ENCODE assay signal across 22 cellular contexts in genomic region chr5:54656261-54656728, GRCh38.
DNase-seq lines count a peak whose midpoint lies in the region; ATAC-seq and TF ChIP-seq lines count a peak whose summit lies in the region.
"Had no signal": no experiment of that assay in that cellular context is flagged by ENCODE, and none has a peak within 500 bp of the region (broad histone marks: within the 10 kb centered on the region; RNA-seq: fewer than 3 reads in every experiment).

No MANE protein-coding gene starts in this region.

- H3K4me1 ChIP-seq in right atrium auricular region (peaks cover 0 to 25% of the 10 kb centered on the region in 2 donors), parathyroid adenoma (no peaks in the 10 kb centered on the region), aorta (ENCODE audit: control insufficient read depth in 1 of 2, insufficient read depth in 2 of 2, low read length in 2 of 2) (peaks cover 6 to 7% of the 10 kb centered on the region in 2 donors)
- H3K4me1 ChIP-seq: HAP-1 had no signal

- H3K27ac ChIP-seq in right atrium auricular region = peak overlapping the region in 1 of 2 donors; percentile 4
- H3K27ac ChIP-seq in parathyroid adenoma = no peak overlapping the region
- H3K27ac ChIP-seq in aorta (ENCODE audit: low read depth in 1 of 2, low read length in 2 of 2) = peak overlapping the region in 1 of 2 donors; percentile 70

- no peak for TF ChIP-seq CTCF in right atrium auricular region (IDR thresholded peaks at IDR 0.05)
- TF ChIP-seq CTCF in fibroblast of pulmonary artery (IDR thresholded peaks at IDR 0.05; ENCODE audit: low read length, missing control alignments) = no peak
- TF ChIP-seq CTCF in parathyroid adenoma (IDR thresholded peaks at IDR 0.05) = no peak

- intact Hi-C loops in Right ventricle myocardium superior (cut with DNase I) (loop anchor here (5.0 kb wide), 1 partner anchor 129 kb away; no protein-coding TSS in a partner anchor), aorta (cut with DNase I) (loop anchor here in 1 of 2 donors (5.0 kb wide), 1 partner anchor 46 kb away; no protein-coding TSS in a partner anchor)

- H3K9ac ChIP-seq in parathyroid adenoma = no peak overlapping the region

- no peaks in the 10 kb centered on the region for H3K36me3 ChIP-seq in right atrium auricular region
- H3K36me3 ChIP-seq in parathyroid adenoma (ENCODE audit: control insufficient read depth, insufficient read depth, low read length) = no peaks in the 10 kb centered on the region
- H3K36me3 ChIP-seq in aorta (ENCODE audit: control insufficient read depth in 1 of 2, insufficient read depth in 2 of 2, low read length in 1 of 2) = no peaks in the 10 kb centered on the region
- H3K36me3 ChIP-seq: HAP-1 had no signal

- peak overlapping the region; percentile 55 for H2AFZ ChIP-seq in parathyroid adenoma

- H3K79me2 ChIP-seq in parathyroid adenoma = no peaks in the 10 kb centered on the region

- peak; percentile 84 for ATAC-seq in Right ventricle myocardium superior (ENCODE audit: poor library complexity)
- ATAC-seq in aorta (ENCODE audit: low FRiP score) = peak; percentile 48
- no peak for ATAC-seq in GM18907 (IDR thresholded peaks at IDR 0.05; ENCODE audit: unreplicated experiment)
- no peak for ATAC-seq in GM19035 (IDR thresholded peaks at IDR 0.05; ENCODE audit: unreplicated experiment)
- ATAC-seq: activated T-cell treated with anti-CD3 and anti-CD28 coated beads, Interleukin-2, amount 50 U/mL, for 72 hours; left colon; natural killer cell treated with Interleukin-12 subunit alpha and Interleukin-12 subunit beta and Interleukin-15 and Interleukin-18, amount 100 ng/mL, for 72 hours; stimulated activated naive CD8-positive, alpha-beta T cell treated with anti-CD3 and anti-CD28 coated beads, Interleukin-15, amount 100 ng/mL, for 72 hours had no signal

- H3K4me3 ChIP-seq in right atrium auricular region (no peak overlapping the region), fibroblast of pulmonary artery (replicated peaks; ENCODE audit: low read depth, low read length) (no peak overlapping the region), parathyroid adenoma (ENCODE audit: low read depth, low read length) (no peak overlapping the region), aorta (ENCODE audit: low read length in 2 of 2) (no peak overlapping the region)
- H3K4me3 ChIP-seq: HAP-1, skin epidermis had no signal

- 8 to 10% methylated on average over 2 of the region's 2 CpGs for WGBS in aorta, 2 donors

- DNase-seq in Right ventricle myocardium superior = no peak
- DNase-seq in right atrium auricular region (ENCODE audit: low spot score) = no peak
- DNase-seq in fibroblast of pulmonary artery (ENCODE audit: low read depth) = peak; percentile 50
- DNase-seq in aorta = peak in 1 of 2 donors; percentile 64
- no peak for DNase-seq in Ammon's horn (ENCODE audit: low spot score)
- DNase-seq: activated T-cell treated with anti-CD3 and anti-CD28 coated beads, Interleukin-2, amount 50 U/mL, for 72 hours; Calu3; dermis blood vessel endothelial cell; EL; left colon; midbrain; NCI-H146; SHP77; stimulated activated CD4-positive, alpha-beta T cell treated with anti-CD3 and anti-CD28 coated beads, Interleukin-2, amount 100 ng/mL, for 48 hours; stimulated activated naive CD8-positive, alpha-beta T cell treated with anti-CD3 and anti-CD28 coated beads, Interleukin-15, amount 100 ng/mL, for 72 hours; SW 1271 had no signal

- no peaks in the 10 kb centered on the region for H3K9me3 ChIP-seq in right atrium auricular region
- peaks cover 3% of the 10 kb centered on the region for H3K9me3 ChIP-seq in parathyroid adenoma (ENCODE audit: control insufficient read depth, low read length)
- H3K9me3 ChIP-seq in aorta (ENCODE audit: control insufficient read depth, low read length) = no peaks in the 10 kb centered on the region
- H3K9me3 ChIP-seq: HAP-1 had no signal

- H3K4me2 ChIP-seq in parathyroid adenoma (ENCODE audit: low read length) = no peak overlapping the region

- no peaks in the 10 kb centered on the region for H3K27me3 ChIP-seq in right atrium auricular region
- no peaks in the 10 kb centered on the region for H3K27me3 ChIP-seq in parathyroid adenoma (ENCODE audit: control insufficient read depth, insufficient read depth, low read length)
- no peaks in the 10 kb centered on the region for H3K27me3 ChIP-seq in aorta (ENCODE audit: control insufficient read depth in 1 of 2, insufficient read depth in 2 of 2, low read length in 1 of 2)

Comparison
In these comparisons a context has a peak if more than half of its experiments do, and no peak if none do; other contexts are left out.
1. ATAC-seq: peak in Right ventricle myocardium superior (single experiment) and aorta (single experiment); none in GM18907 (single experiment) and GM19035 (single experiment).